Comparison of ENCODE assay signal across 1 cellular context in the genomic region with DNA sequence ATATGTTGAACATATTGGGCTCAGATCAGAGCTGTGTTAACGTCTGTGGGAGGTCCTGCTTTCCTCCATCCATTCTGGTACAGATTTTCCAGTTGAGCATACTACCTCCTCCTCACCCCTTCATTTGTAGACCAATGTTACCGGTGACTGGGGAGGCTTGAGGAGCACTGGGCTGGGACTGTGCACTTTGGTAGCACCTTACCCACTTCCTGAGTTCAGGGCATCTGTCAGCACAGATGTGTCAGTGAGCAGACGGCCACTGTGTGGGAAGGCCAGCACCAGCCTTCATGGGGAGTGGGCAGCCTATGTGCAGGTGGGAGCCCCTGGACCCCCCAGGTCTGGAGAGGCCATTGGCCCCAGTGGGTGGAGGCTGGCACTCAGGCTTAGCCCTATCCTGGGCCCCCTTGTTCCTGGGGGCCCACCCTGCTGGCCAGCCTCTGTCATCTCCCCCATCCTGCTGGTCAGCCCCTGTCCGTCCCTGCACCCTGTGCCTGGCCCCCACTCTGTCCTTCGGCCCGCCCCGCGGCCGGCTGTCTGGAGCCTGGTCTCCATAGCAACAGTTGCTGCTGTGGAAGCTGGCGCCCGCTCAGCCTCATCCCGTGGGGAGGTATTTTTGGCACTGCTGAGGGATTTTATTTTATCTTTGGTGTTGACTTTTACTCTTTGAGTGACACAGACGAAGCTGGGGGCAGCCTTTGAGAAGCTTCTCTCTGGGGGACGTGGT.
TF ChIP-seq lines count a peak whose summit lies in the region.

No MANE protein-coding gene starts in this region.

TF ChIP-seq in K562, 482 proteins besides CTCF, POLR2A, EP300 and RAD21:
- TF ChIP-seq BCLAF1 (IDR thresholded peaks at IDR 0.05; ENCODE audit: borderline replicate concordance in 1 of 2, control insufficient read depth in 1 of 2, low read depth in 2 of 2, low read length in 1 of 2), result no peak
- peak; percentile 73 for TF ChIP-seq RFX1 (IDR thresholded peaks at IDR 0.05)
